9 cellular contexts compared by ENCODE assay signal in genomic region chr12:19382111-19382526, GRCh38. TPM values are rescaled to one million over a fixed set of nuclear protein-coding genes. Genes with fewer than 3 reads are reported as not detected.
DNase-seq lines count a peak whose midpoint lies in the region; ATAC-seq and TF ChIP-seq lines count a peak whose summit lies in the region.
"Had no signal": no experiment of that assay in that cellular context is flagged by ENCODE, and none has a peak within 500 bp of the region (broad histone marks: within the 10 kb centered on the region; RNA-seq: fewer than 3 reads in every experiment).

No MANE protein-coding gene starts in this region.

- intact Hi-C loops in tibial artery (cut with DNase I; ENCODE audit: low total_unique reads) = no loop called here

- DNase-seq in stimulated activated naive CD4-positive, alpha-beta T cell treated with Interleukin-2 at 50 U/mL for 16 hours (lab: John Stamatoyannopoulos, UW) = peak; percentile 28
- DNase-seq in stimulated activated naive CD4-positive, alpha-beta T cell (lab: John Stamatoyannopoulos, UW) = no peak
- DNase-seq in T-helper 17 cell = no peak
- peak; percentile 60 for DNase-seq in epithelial cell of prostate (ENCODE audit: low read depth, low spot score)
- DNase-seq in stimulated activated CD4-positive, alpha-beta T cell treated with anti-CD3 and anti-CD28 coated beads, Interleukin-1b, Interleukin-23, amount 100 ng/mL, for 48 hours = peak; percentile 69
- DNase-seq in mesenteric fat pad (ENCODE audit: low spot score) = no peak
- DNase-seq in tibial artery = no peak

- peak overlapping the region; percentile 3 for H3K27ac Mint-ChIP-seq in T-helper 17 cell
- H3K27ac Mint-ChIP-seq: dendritic cell treated with granulocyte-macrophage colony-stimulating factor and Interleukin-4, amounts not matched to agents 40 ng/mL and 50 ng/mL, for 4 days had no signal

- no peak overlapping the region for H3K4me3 ChIP-seq in tibial artery

- H3K4me1 Mint-ChIP-seq in T-helper 17 cell = peaks cover 2% of the 10 kb centered on the region

- TF ChIP-seq CTCF in tibial artery (IDR thresholded peaks at IDR 0.05) = no peak

- H3K36me3 Mint-ChIP-seq in T-helper 17 cell (ENCODE audit: low read depth) = no peaks in the 10 kb centered on the region

- peaks cover 0 to 5% (median 0%) of the 10 kb centered on the region in 4 donors for H3K4me1 ChIP-seq in tibial artery

- H3K4me3 Mint-ChIP-seq in T-helper 17 cell = no peak overlapping the region
- H3K4me3 Mint-ChIP-seq: dendritic cell treated with granulocyte-macrophage colony-stimulating factor and Interleukin-4, amounts not matched to agents 40 ng/mL and 50 ng/mL, for 4 days had no signal

- peaks cover 4 to 17% (median 8%) of the 10 kb centered on the region in 3 donors for H3K36me3 ChIP-seq in tibial artery

- H3K9me3 ChIP-seq in T-helper 17 cell (ENCODE audit: control insufficient read depth, low read length, poor library complexity, severe bottlenecking) = no peaks in the 10 kb centered on the region
- no peaks in the 10 kb centered on the region for H3K9me3 ChIP-seq in tibial artery

- ATAC-seq in HG03025 (IDR thresholded peaks at IDR 0.05; ENCODE audit: low FRiP score, unreplicated experiment) (peak; percentile 74), T-helper 17 cell (peak; percentile 82)

- H3K27me3 Mint-ChIP-seq in T-helper 17 cell = no peaks in the 10 kb centered on the region
- H3K27me3 Mint-ChIP-seq: dendritic cell treated with granulocyte-macrophage colony-stimulating factor and Interleukin-4, amounts not matched to agents 40 ng/mL and 50 ng/mL, for 4 days had no signal

- no peaks in the 10 kb centered on the region for H3K27me3 ChIP-seq in tibial artery

- peak overlapping the region; percentile 37 for H3K27ac ChIP-seq in epithelial cell of prostate
- no peak overlapping the region for H3K27ac ChIP-seq in tibial artery

RNA-seq across cellular contexts. Expression of gene AEBP2, which starts 57.2 kb away (rescaled TPM):
- total RNA-seq in T-helper 17 cell = 10 to 100 TPM; 50.0 to 52.7 TPM
- total RNA-seq in mesenteric fat pad = 31.2 TPM

Comparison
In these comparisons a context has a peak if more than half of its experiments do, and no peak if none do; other contexts are left out.
1. DNase-seq: peak in stimulated activated naive CD4-positive, alpha-beta T cell treated with Interleukin-2 at 50 U/mL for 16 hours (single experiment), epithelial cell of prostate (single experiment) and stimulated activated CD4-positive, alpha-beta T cell treated with anti-CD3 and anti-CD28 coated beads, Interleukin-1b, Interleukin-23, amount 100 ng/mL, for 48 hours (single experiment); none in stimulated activated naive CD4-positive, alpha-beta T cell (0 of 6), T-helper 17 cell (0 of 3), mesenteric fat pad (single experiment) and tibial artery (0 of 2).